In the genomic region with DNA sequence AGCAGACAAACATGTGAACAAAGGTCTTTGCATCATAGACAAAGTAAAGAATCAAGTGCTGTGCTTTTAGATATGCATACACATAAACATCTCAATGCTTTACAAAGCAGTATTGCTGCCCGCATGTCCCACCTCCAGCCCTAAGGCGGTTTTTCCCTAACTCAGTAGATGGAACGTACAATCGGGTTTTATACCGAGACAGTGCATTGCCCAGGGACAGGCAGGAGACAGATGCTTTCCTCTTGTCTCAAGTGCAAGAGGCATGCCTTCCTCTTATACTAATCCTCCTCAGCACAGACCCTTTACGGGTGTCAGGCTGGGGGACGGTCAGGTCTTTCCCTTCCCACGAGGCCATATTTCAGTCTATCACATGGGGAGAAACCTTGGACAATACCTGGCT, we compare ENCODE assay signal across 1 cellular context.
A peak's percentile ranks its signal among the peaks of the same experiment; 100 is the strongest.
TF ChIP-seq lines count a peak whose summit lies in the region.
"Not testable (repeated sequence)": the region's sequence is repeated elsewhere in the genome, so short reads cannot be mapped to it uniquely, and the experiment has no call there.

No MANE protein-coding gene starts in this region.

TF ChIP-seq in HepG2, 621 proteins besides CTCF, POLR2A, EP300 and RAD21:
- TF ChIP-seq SOX6 (IDR thresholded peaks at IDR 0.05): not testable (repeated sequence)
- peak; percentile 54; the same call in 1 of the 2 replicates for TF ChIP-seq SOX6 (CRISPR knock-in tag; IDR thresholded peaks at IDR 0.05)
